ENCODE assay signal across 28 cellular contexts in genomic region chr2:134426721-134427120, GRCh38.
"Had no signal": no experiment of that assay in that cellular context is flagged by ENCODE, and none has a peak within 500 bp of the region (broad histone marks: within the 10 kb centered on the region; RNA-seq: fewer than 3 reads in every experiment).

No MANE protein-coding gene starts in this region.

- H3K9me3 Mint-ChIP-seq: activated naive CD4-positive, alpha-beta T cell treated with anti-CD3 and anti-CD28 coated beads, Interleukin-2, amount 50 U/mL, for 72 hours; activated naive CD8-positive, alpha-beta T cell treated with anti-CD3 and anti-CD28 coated beads, Interleukin-2, amount 50 U/mL, for 24 hours; activated T-cell treated with anti-CD3 and anti-CD28 coated beads, Interleukin-2, amount 50 U/mL, for 24 hours; activated T-helper 1 cell treated with anti-CD3 and anti-CD28 coated beads, Interleukin-12 subunit alpha, Interleukin-12 subunit beta, Interleukin-2, Interleukin-4 antibody, amounts not matched to agents 30 ng/mL and 10 ng/mL and 1 ng/mL, durations not matched to agents 14 hours and 24 hours and 36 hours; T-cell had no signal

- H3K4me1 ChIP-seq: ascending aorta had no signal

- H3K4me2 ChIP-seq: KMS-11 had no signal

- H3K4me3 ChIP-seq: ascending aorta, body of pancreas, SK-N-MC had no signal

- H3K27ac ChIP-seq: ascending aorta, body of pancreas, KMS-11, SK-N-MC, VCaP had no signal

- H3K27ac Mint-ChIP-seq: activated CD8-positive, alpha-beta memory T cell treated with anti-CD3 and anti-CD28 coated beads, Interleukin-2, amount 10 ng/mL, durations not matched to agents 7 days and 5 days; activated T-helper 1 cell treated with anti-CD3 and anti-CD28 coated beads, Interleukin-12 subunit alpha, Interleukin-12 subunit beta, Interleukin-2, Interleukin-4 antibody, amounts not matched to agents 30 ng/mL and 10 ng/mL and 1 ng/mL, durations not matched to agents 14 hours and 24 hours and 36 hours had no signal

- H3K9me3 ChIP-seq: ascending aorta, body of pancreas had no signal

- H3K4me3 Mint-ChIP-seq: activated CD8-positive, alpha-beta memory T cell treated with anti-CD3 and anti-CD28 coated beads, Interleukin-2, amount 10 ng/mL, durations not matched to agents 7 days and 5 days; activated naive CD8-positive, alpha-beta T cell treated with anti-CD3 and anti-CD28 coated beads, Interleukin-2, amount 50 U/mL, for 24 hours; activated T-cell treated with anti-CD3 and anti-CD28 coated beads, Interleukin-2, amount 50 U/mL, for 24 hours; activated T-helper 1 cell treated with anti-CD3 and anti-CD28 coated beads, Interleukin-12 subunit alpha, Interleukin-12 subunit beta, Interleukin-2, Interleukin-4 antibody, amounts not matched to agents 30 ng/mL and 10 ng/mL and 1 ng/mL, durations not matched to agents 14 hours and 24 hours and 36 hours; T-cell had no signal

- ATAC-seq: activated CD8-positive, alpha-beta memory T cell treated with anti-CD3 and anti-CD28 coated beads, Interleukin-2, amount 10 ng/mL, durations not matched to agents 7 days and 5 days; activated naive CD4-positive, alpha-beta T cell treated with anti-CD3 and anti-CD28 coated beads, Interleukin-2, amount 50 U/mL, for 72 hours; activated naive CD8-positive, alpha-beta T cell treated with anti-CD3 and anti-CD28 coated beads, Interleukin-2, amount 50 U/mL, for 24 hours; body of pancreas; Panc1; Right ventricle myocardium inferior; T-cell had no signal

- H3K4me1 Mint-ChIP-seq: activated naive CD8-positive, alpha-beta T cell treated with anti-CD3 and anti-CD28 coated beads, Interleukin-2, amount 50 U/mL, for 24 hours had no signal

- H3K27me3 Mint-ChIP-seq: activated CD8-positive, alpha-beta memory T cell treated with anti-CD3 and anti-CD28 coated beads, Interleukin-2, amount 10 ng/mL, durations not matched to agents 7 days and 5 days; activated naive CD8-positive, alpha-beta T cell treated with anti-CD3 and anti-CD28 coated beads, Interleukin-2, amount 50 U/mL, for 24 hours; activated T-cell treated with anti-CD3 and anti-CD28 coated beads, Interleukin-2, amount 50 U/mL, for 24 hours; T-cell had no signal

- DNase-seq: activated CD4-positive, alpha-beta T cell treated with anti-CD3 and anti-CD28 coated beads for 4 hours; activated CD8-positive, alpha-beta memory T cell treated with anti-CD3 and anti-CD28 coated beads, Interleukin-2, amount 10 ng/mL, durations not matched to agents 7 days and 5 days; activated effector memory CD4-positive, alpha-beta T cell treated with anti-CD3 and anti-CD28 coated beads, Interleukin-2, amount 50 U/mL, for 16 hours; activated naive CD4-positive, alpha-beta T cell treated with Interleukin-2 at 50 U/mL for 16 hours; activated naive CD8-positive, alpha-beta T cell treated with anti-CD3 and anti-CD28 coated beads, Interleukin-2, amount 50 U/mL, for 24 hours; activated T-cell treated with anti-CD3 and anti-CD28 coated beads, Interleukin-2, amount 50 U/mL, for 24 hours; amniotic stem cell; body of pancreas; central memory CD4-positive, alpha-beta T cell; NCI-H1092 treated with DMSO at 0.1 percent for 48 hours; NCI-H1417 treated with DMSO at 0.1 percent for 48 hours; NCI-H1694; NCI-H2029; NCI-H2107; NCI-H2171 treated with DMSO at 0.1 percent for 48 hours; NCI-H226; NCI-H526; NCI-H774; RPMI8226; T-cell had no signal

- H3K27me3 ChIP-seq: ascending aorta, body of pancreas had no signal

- H3K9ac ChIP-seq: KMS-11 had no signal
